8 cellular contexts compared by ENCODE assay signal in the genomic region with DNA sequence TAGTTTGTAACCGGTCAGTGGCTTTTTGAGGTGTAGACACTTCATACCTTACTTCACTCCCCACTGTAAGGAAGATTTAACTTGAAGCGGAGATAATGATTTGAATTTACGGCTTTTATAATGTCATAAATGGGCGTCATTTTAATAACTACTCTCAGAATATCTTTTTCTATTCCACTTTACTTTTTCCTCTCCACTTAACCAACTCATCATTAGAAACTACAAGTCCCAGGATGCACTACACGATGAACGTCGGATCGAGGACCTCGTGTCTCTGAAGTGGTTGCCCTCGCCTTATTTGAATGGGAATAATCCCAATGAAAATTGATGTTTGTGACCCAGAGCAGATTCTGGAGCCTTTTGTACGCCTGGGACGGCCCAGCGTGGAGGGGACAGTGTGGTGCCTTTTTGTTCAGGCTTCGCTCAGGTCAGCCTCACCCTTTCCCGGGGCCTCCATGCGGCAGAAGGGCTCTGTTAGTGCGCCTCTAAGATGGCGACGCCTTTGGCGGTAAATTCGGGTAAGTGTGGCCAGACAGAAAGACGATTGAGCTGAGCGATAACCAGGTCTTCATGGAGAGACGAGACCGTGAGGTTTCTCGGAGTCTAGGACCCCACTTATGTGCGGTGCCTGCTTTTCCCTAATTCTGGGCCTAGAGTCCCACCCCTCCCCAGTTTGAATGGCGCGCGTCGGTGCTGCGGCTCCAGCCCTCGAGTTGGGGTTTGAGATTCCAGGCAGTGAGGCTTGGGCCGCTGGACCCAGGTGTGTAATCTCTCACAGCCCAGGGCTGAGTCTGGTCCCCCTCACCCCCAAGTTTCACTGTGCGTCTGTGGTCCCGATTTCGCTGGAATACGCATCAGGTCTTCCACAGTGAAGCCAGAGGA. TPM values are rescaled to one million over a fixed set of nuclear protein-coding genes. Genes with fewer than 3 reads are reported as not detected.
DNase-seq lines count a peak whose midpoint lies in the region; ATAC-seq and TF ChIP-seq lines count a peak whose summit lies in the region.

A gene with protein sequence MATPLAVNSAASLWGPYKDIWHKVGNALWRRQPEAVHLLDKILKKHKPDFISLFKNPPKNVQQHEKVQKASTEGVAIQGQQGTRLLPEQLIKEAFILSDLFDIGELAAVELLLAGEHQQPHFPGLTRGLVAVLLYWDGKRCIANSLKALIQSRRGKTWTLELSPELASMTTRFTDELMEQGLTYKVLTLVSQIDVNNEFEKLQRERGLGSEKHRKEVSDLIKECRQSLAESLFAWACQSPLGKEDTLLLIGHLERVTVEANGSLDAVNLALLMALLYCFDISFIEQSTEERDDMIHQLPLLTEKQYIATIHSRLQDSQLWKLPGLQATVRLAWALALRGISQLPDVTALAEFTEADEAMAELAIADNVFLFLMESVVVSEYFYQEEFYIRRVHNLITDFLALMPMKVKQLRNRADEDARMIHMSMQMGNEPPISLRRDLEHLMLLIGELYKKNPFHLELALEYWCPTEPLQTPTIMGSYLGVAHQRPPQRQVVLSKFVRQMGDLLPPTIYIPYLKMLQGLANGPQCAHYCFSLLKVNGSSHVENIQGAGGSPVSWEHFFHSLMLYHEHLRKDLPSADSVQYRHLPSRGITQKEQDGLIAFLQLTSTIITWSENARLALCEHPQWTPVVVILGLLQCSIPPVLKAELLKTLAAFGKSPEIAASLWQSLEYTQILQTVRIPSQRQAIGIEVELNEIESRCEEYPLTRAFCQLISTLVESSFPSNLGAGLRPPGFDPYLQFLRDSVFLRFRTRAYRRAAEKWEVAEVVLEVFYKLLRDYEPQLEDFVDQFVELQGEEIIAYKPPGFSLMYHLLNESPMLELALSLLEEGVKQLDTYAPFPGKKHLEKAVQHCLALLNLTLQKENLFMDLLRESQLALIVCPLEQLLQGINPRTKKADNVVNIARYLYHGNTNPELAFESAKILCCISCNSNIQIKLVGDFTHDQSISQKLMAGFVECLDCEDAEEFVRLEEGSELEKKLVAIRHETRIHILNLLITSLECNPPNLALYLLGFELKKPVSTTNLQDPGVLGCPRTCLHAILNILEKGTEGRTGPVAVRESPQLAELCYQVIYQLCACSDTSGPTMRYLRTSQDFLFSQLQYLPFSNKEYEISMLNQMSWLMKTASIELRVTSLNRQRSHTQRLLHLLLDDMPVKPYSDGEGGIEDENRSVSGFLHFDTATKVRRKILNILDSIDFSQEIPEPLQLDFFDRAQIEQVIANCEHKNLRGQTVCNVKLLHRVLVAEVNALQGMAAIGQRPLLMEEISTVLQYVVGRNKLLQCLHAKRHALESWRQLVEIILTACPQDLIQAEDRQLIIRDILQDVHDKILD (N-terminal part only) (plus strand): TSS at position 463 of the 882 bp plus-strand sequence. CDS start 28 bp downstream, at position 491.

- H3K4me3 ChIP-seq in CD8-positive, alpha-beta T cell (ENCODE audit: low read depth, low read length): peak within 1 kb of the TSS; percentile 85

- peaks cover 12% of the 10 kb centered on the region for H3K36me3 Mint-ChIP-seq in CD8-positive, alpha-beta T cell
- peaks cover 13% of the 10 kb centered on the region for H3K36me3 Mint-ChIP-seq in activated CD4-positive, alpha-beta memory T cell treated with anti-CD3 and anti-CD28 coated beads, Interleukin-2, amount 10 ng/mL, durations not matched to agents 7 days and 5 days (ENCODE audit: low read depth)

- H3K9me3 Mint-ChIP-seq in CD8-positive, alpha-beta T cell: no peaks in the 10 kb centered on the region
- no peaks in the 10 kb centered on the region for H3K9me3 Mint-ChIP-seq in activated CD4-positive, alpha-beta memory T cell treated with anti-CD3 and anti-CD28 coated beads, Interleukin-2, amount 10 ng/mL, durations not matched to agents 7 days and 5 days

- H3K27ac Mint-ChIP-seq in CD8-positive, alpha-beta T cell: no peak within 1 kb of the TSS
- no peak within 1 kb of the TSS for H3K27ac Mint-ChIP-seq in activated CD4-positive, alpha-beta memory T cell treated with anti-CD3 and anti-CD28 coated beads, Interleukin-2, amount 10 ng/mL, durations not matched to agents 7 days and 5 days

- intact Hi-C loops in CD8-positive, alpha-beta T cell (cut with DNase I, micrococcal nuclease): loop anchor here (1.0 to 5.0 kb wide), 16 partner anchors 47 to 1430 kb away; a partner anchor contains a TSS

- H3K27me3 Mint-ChIP-seq in CD8-positive, alpha-beta T cell (ENCODE audit: low read depth): no peaks in the 10 kb centered on the region
- peaks cover 7% of the 10 kb centered on the region for H3K27me3 Mint-ChIP-seq in activated CD4-positive, alpha-beta memory T cell treated with anti-CD3 and anti-CD28 coated beads, Interleukin-2, amount 10 ng/mL, durations not matched to agents 7 days and 5 days

- H3K36me3 ChIP-seq in CD8-positive, alpha-beta T cell (ENCODE audit: insufficient read depth, low read length): no peaks in the 10 kb centered on the region

- CTCF ChIA-PET in CD8-positive, alpha-beta T cell (lab: Charles Lee): interaction anchor here (1.5 to 1.7 kb wide), 4 partner anchors 12 to 277 kb away, joined by 3 to 6 read pairs (median 4); no protein-coding TSS in a partner anchor
- CTCF ChIA-PET in activated CD4-positive, alpha-beta memory T cell treated with anti-CD3 and anti-CD28 coated beads, Interleukin-2, amount 10 ng/mL, durations not matched to agents 7 days and 5 days (lab: Charles Lee): interaction anchor here (0.6 to 2.0 kb wide), 4 partner anchors 12 to 106 kb away, joined by 3 to 6 read pairs (median 4); no protein-coding TSS in a partner anchor

- peak within 1 kb of the TSS; percentile 90 for H3K27ac ChIP-seq in CD8-positive, alpha-beta T cell (ENCODE audit: low read depth, low read length)

- no peak within 1 kb of the TSS for H3K4me3 Mint-ChIP-seq in CD8-positive, alpha-beta T cell
- H3K4me3 Mint-ChIP-seq in activated CD4-positive, alpha-beta memory T cell treated with anti-CD3 and anti-CD28 coated beads, Interleukin-2, amount 10 ng/mL, durations not matched to agents 7 days and 5 days: peak within 1 kb of the TSS; percentile 8

- ATAC-seq in CD8-positive, alpha-beta T cell: peak; percentile 89
- peak; percentile 62 for ATAC-seq in GM19438 (IDR thresholded peaks at IDR 0.05; ENCODE audit: low read depth, unreplicated experiment)
- ATAC-seq in HG03571 (IDR thresholded peaks at IDR 0.05; ENCODE audit: unreplicated experiment): peak; percentile 74

- no peaks in the 10 kb centered on the region for H3K27me3 ChIP-seq in CD8-positive, alpha-beta T cell (ENCODE audit: insufficient read depth, low read length)

- POLR2A ChIA-PET in CD8-positive, alpha-beta T cell (lab: Charles Lee): interaction anchor here (1.0 to 1.4 kb wide), 2 partner anchors 12 to 16 kb away, joined by 3 to 4 read pairs; no protein-coding TSS in a partner anchor
- POLR2A ChIA-PET in activated CD4-positive, alpha-beta memory T cell treated with anti-CD3 and anti-CD28 coated beads, Interleukin-2, amount 10 ng/mL, durations not matched to agents 7 days and 5 days (lab: Charles Lee): interaction anchor here (1.1 to 2.1 kb wide), 6 partner anchors 12 to 387 kb away, joined by 3 to 8 read pairs (median 4); a partner anchor contains a TSS

- peak; percentile 56 to 90 (median 71) for DNase-seq in CD8-positive, alpha-beta T cell
- DNase-seq in NCI-H774 (lab: John Stamatoyannopoulos, UW) (peak; percentile 84), lung microvascular endothelial cell (ENCODE audit: low read depth in 2 of 2) (peak; percentile 83 to 90)
- DNase-seq in activated CD4-positive, alpha-beta memory T cell treated with anti-CD3 and anti-CD28 coated beads, Interleukin-2, amount 10 ng/mL, durations not matched to agents 7 days and 5 days: peak; percentile 79
- DNase-seq in effector CD8-positive, alpha-beta T cell (lab: John Stamatoyannopoulos, UW): peak; percentile 54
- DNase-seq in stimulated activated CD4-positive, alpha-beta T cell treated with anti-CD3 and anti-CD28 coated beads, TNF-alpha, amount 100 ng/mL, for 4 hours (ENCODE audit: low read depth in 3 of 3): peak; percentile 49 to 70 (median 55)

- peaks cover 14% of the 10 kb centered on the region for H3K4me1 Mint-ChIP-seq in CD8-positive, alpha-beta T cell (ENCODE audit: low read depth)
- H3K4me1 Mint-ChIP-seq in activated CD4-positive, alpha-beta memory T cell treated with anti-CD3 and anti-CD28 coated beads, Interleukin-2, amount 10 ng/mL, durations not matched to agents 7 days and 5 days: peaks cover 24% of the 10 kb centered on the region

- H3K4me1 ChIP-seq in CD8-positive, alpha-beta T cell (ENCODE audit: insufficient read depth, low read length): peaks cover 16% of the 10 kb centered on the region

- no peaks in the 10 kb centered on the region for H3K9me3 ChIP-seq in CD8-positive, alpha-beta T cell (ENCODE audit: low read length)

- no peak for TF ChIP-seq CTCF in CD8-positive, alpha-beta T cell (IDR thresholded peaks at IDR 0.05)

RNA-seq across cellular contexts. Expression of the gene that starts here (rescaled TPM):
- 10 to 100 TPM; 44.1 to 50.4 TPM for total RNA-seq in CD8-positive, alpha-beta T cell
- total RNA-seq in activated CD4-positive, alpha-beta memory T cell treated with anti-CD3 and anti-CD28 coated beads, Interleukin-2, amount 10 ng/mL, durations not matched to agents 7 days and 5 days: 10 to 100 TPM; 91.2 to 92.3 TPM
- total RNA-seq in lung microvascular endothelial cell: 27.8 and 31.2 TPM in 2 replicates

Comparison
In these comparisons a context has a peak if more than half of its experiments do, and no peak if none do; other contexts are left out.
1. Peak in every context shown above with its lines: DNase-seq, ATAC-seq, H3K4me3 ChIP-seq and H3K27ac ChIP-seq.